In the genomic region with DNA sequence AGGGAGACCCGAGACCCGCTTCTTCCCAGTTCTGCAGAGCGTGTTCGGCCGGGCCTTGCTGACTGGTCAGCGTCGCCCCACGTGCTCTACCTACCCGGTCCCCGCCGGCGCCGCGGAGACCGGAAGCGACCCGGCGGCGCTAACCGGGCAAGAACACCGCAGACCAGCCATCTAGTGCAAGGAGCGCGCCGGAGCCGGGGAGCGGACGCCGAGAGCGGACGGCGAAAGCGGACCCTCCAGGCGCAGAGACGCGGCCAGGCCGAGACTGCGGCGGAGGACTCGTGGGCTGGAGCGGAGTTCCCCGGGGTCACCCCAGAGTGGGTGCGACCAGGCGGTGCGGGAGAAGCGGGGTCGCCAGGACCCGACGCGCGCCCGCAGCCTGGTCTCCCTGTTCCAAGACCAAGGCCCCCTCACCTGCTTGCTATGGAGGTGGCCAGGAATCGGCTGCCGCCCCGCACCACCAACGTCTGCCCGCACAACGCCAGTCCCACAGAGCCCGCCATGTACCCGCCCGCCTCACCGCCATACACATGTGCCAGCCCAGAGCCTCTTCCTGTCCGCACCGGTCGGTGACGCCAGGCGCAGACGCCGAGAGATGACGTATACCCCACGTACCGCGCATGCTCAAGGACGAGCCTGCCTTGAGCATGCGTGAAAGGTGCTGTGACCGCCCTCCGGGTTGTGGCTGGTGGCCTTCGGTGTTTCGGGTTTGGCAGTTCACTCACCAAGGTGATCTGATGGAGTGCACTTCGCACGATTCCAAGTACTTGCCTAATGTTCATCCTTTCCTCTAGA, we compare ENCODE assay signal across 1 cellular context.
TF ChIP-seq lines count a peak whose summit lies in the region.

A gene with protein sequence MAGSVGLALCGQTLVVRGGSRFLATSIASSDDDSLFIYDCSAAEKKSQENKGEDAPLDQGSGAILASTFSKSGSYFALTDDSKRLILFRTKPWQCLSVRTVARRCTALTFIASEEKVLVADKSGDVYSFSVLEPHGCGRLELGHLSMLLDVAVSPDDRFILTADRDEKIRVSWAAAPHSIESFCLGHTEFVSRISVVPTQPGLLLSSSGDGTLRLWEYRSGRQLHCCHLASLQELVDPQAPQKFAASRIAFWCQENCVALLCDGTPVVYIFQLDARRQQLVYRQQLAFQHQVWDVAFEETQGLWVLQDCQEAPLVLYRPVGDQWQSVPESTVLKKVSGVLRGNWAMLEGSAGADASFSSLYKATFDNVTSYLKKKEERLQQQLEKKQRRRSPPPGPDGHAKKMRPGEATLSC (minus strand): TSS at position 547 of the 795 bp plus-strand sequence. CDS start 44 bp downstream, at position 503.

TF ChIP-seq in HepG2, 621 proteins besides CTCF, POLR2A, EP300 and RAD21 (continued from another document and continues in another):
- TF ChIP-seq ZBTB38 (CRISPR knock-in tag; IDR thresholded peaks at IDR 0.05) = peak; percentile 79
- peak; percentile 89 for TF ChIP-seq ZNF782 (CRISPR knock-in tag; IDR thresholded peaks at IDR 0.05; ENCODE audit: borderline replicate concordance)
- no peak for TF ChIP-seq NFIB (CRISPR knock-in tag; IDR thresholded peaks at IDR 0.05; ENCODE audit: borderline replicate concordance)
- no peak; the same call in 1 of the 2 replicates for TF ChIP-seq CHD2 (IDR thresholded peaks at IDR 0.05; ENCODE audit: low read depth, low read length)
- TF ChIP-seq ZNF768 (CRISPR knock-in tag; IDR thresholded peaks at IDR 0.05) = peak; percentile 53
- no peak for TF ChIP-seq ZFAT (CRISPR knock-in tag; conservative IDR thresholded peaks at IDR 0.05)
- TF ChIP-seq U2AF1 (optimal IDR thresholded peaks at IDR 0.05; ENCODE audit: low read depth, low read length) = peak; percentile 30
- TF ChIP-seq, protein P1, sequence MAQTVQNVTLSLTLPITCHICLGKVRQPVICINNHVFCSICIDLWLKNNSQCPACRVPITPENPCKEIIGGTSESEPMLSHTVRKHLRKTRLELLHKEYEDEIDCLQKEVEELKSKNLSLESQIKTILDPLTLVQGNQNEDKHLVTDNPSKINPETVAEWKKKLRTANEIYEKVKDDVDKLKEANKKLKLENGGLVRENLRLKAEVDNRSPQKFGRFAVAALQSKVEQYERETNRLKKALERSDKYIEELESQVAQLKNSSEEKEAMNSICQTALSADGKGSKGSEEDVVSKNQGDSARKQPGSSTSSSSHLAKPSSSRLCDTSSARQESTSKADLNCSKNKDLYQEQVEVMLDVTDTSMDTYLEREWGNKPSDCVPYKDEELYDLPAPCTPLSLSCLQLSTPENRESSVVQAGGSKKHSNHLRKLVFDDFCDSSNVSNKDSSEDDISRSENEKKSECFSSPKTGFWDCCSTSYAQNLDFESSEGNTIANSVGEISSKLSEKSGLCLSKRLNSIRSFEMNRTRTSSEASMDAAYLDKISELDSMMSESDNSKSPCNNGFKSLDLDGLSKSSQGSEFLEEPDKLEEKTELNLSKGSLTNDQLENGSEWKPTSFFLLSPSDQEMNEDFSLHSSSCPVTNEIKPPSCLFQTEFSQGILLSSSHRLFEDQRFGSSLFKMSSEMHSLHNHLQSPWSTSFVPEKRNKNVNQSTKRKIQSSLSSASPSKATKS (CRISPR knock-in tag; IDR thresholded peaks at IDR 0.05) = 0 out of 2 replicates have a peak, but pooled peaks have one; percentile 45
- 0 out of 2 replicates have a peak, but pooled peaks have one; percentile 77 for TF ChIP-seq DNMT1 (CRISPR knock-in tag; IDR thresholded peaks at IDR 0.05)
- 0 out of 2 replicates have a peak, but pooled peaks have one; percentile 54 for TF ChIP-seq ZNF670 (CRISPR knock-in tag; IDR thresholded peaks at IDR 0.05; ENCODE audit: borderline replicate concordance)
- TF ChIP-seq, protein P2, sequence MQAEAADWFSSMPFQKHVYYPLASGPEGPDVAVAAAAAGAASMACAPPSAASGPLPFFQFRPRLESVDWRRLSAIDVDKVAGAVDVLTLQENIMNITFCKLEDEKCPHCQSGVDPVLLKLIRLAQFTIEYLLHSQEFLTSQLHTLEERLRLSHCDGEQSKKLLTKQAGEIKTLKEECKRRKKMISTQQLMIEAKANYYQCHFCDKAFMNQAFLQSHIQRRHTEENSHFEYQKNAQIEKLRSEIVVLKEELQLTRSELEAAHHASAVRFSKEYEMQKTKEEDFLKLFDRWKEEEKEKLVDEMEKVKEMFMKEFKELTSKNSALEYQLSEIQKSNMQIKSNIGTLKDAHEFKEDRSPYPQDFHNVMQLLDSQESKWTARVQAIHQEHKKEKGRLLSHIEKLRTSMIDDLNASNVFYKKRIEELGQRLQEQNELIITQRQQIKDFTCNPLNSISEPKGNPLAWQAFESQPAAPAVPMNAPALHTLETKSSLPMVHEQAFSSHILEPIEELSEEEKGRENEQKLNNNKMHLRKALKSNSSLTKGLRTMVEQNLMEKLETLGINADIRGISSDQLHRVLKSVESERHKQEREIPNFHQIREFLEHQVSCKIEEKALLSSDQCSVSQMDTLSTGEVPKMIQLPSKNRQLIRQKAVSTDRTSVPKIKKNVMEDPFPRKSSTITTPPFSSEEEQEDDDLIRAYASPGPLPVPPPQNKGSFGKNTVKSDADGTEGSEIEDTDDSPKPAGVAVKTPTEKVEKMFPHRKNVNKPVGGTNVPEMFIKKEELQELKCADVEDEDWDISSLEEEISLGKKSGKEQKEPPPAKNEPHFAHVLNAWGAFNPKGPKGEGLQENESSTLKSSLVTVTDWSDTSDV (CRISPR knock-in tag; IDR thresholded peaks at IDR 0.05) = 0 out of 2 replicates have a peak, but pooled peaks have one; percentile 67
- TF ChIP-seq SAP130 (CRISPR knock-in tag; IDR thresholded peaks at IDR 0.05; ENCODE audit: low read depth) = peak; percentile 99
- 0 out of 2 replicates have a peak, but pooled peaks have one; percentile 15 for TF ChIP-seq ESRRA (CRISPR knock-in tag; IDR thresholded peaks at IDR 0.05; ENCODE audit: low read depth)
- no peak for TF ChIP-seq ZNF12 (CRISPR knock-in tag; IDR thresholded peaks at IDR 0.05)
- TF ChIP-seq POLR2AphosphoS5 (IDR thresholded peaks at IDR 0.05; ENCODE audit: low read depth, low read length) = peak; percentile 99
- TF ChIP-seq, protein P3, sequence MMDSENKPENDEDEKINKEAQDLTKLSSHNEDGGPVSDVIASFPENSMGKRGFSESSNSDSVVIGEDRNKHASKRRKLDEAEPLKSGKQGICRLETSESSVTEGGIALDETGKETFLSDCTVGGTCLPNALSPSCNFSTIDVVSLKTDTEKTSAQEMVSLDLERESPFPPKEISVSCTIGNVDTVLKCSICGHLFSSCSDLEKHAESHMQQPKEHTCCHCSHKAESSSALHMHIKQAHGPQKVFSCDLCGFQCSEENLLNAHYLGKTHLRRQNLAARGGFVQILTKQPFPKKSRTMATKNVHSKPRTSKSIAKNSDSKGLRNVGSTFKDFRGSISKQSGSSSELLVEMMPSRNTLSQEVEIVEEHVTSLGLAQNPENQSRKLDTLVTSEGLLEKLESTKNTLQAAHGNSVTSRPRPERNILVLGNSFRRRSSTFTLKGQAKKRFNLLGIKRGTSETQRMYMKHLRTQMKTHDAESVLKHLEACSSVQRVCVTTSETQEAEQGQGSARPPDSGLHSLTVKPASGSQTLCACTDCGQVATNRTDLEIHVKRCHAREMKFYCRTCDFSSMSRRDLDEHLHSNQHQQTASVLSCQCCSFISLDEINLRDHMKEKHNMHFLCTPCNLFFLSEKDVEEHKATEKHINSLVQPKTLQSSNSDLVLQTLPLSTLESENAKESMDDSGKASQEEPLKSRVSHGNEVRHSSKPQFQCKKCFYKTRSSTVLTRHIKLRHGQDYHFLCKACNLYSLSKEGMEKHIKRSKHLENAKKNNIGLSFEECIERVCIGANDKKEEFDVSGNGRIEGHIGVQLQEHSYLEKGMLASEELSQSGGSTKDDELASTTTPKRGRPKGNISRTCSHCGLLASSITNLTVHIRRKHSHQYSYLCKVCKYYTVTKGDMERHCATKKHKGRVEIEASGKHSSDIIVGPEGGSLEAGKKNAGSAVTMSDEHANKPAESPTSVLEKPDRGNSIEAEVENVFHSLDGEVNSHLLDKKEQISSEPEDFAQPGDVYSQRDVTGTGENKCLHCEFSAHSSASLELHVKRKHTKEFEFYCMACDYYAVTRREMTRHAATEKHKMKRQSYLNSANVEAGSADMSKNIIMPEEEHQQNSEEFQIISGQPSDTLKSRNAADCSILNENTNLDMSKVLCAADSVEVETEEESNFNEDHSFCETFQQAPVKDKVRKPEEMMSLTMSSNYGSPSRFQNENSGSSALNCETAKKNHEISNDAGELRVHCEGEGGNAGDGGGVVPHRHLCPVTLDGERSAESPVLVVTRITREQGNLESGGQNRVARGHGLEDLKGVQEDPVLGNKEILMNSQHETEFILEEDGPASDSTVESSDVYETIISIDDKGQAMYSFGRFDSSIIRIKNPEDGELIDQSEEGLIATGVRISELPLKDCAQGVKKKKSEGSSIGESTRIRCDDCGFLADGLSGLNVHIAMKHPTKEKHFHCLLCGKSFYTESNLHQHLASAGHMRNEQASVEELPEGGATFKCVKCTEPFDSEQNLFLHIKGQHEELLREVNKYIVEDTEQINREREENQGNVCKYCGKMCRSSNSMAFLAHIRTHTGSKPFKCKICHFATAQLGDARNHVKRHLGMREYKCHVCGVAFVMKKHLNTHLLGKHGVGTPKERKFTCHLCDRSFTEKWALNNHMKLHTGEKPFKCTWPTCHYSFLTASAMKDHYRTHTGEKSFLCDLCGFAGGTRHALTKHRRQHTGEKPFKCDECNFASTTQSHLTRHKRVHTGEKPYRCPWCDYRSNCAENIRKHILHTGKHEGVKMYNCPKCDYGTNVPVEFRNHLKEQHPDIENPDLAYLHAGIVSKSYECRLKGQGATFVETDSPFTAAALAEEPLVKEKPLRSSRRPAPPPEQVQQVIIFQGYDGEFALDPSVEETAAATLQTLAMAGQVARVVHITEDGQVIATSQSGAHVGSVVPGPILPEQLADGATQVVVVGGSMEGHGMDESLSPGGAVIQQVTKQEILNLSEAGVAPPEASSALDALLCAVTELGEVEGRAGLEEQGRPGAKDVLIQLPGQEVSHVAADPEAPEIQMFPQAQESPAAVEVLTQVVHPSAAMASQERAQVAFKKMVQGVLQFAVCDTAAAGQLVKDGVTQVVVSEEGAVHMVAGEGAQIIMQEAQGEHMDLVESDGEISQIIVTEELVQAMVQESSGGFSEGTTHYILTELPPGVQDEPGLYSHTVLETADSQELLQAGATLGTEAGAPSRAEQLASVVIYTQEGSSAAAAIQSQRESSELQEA (CRISPR knock-in tag; IDR thresholded peaks at IDR 0.05; ENCODE audit: not compliant biosample characterization) = peak; percentile 85
- TF ChIP-seq ZNF564 (CRISPR knock-in tag; IDR thresholded peaks at IDR 0.05) = peak; percentile 78; the same call in 1 of the 2 replicates
- TF ChIP-seq ZZZ3 (CRISPR knock-in tag; IDR thresholded peaks at IDR 0.05; ENCODE audit: borderline replicate concordance) = no peak
- TF ChIP-seq, protein P4, sequence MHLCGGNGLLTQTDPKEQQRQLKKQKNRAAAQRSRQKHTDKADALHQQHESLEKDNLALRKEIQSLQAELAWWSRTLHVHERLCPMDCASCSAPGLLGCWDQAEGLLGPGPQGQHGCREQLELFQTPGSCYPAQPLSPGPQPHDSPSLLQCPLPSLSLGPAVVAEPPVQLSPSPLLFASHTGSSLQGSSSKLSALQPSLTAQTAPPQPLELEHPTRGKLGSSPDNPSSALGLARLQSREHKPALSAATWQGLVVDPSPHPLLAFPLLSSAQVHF (CRISPR knock-in tag; IDR thresholded peaks at IDR 0.05) = 0 out of 2 replicates have a peak, but pooled peaks have one; percentile 64
- TF ChIP-seq HHEX (CRISPR knock-in tag; IDR thresholded peaks at IDR 0.05) = no peak
- TF ChIP-seq, protein P5, sequence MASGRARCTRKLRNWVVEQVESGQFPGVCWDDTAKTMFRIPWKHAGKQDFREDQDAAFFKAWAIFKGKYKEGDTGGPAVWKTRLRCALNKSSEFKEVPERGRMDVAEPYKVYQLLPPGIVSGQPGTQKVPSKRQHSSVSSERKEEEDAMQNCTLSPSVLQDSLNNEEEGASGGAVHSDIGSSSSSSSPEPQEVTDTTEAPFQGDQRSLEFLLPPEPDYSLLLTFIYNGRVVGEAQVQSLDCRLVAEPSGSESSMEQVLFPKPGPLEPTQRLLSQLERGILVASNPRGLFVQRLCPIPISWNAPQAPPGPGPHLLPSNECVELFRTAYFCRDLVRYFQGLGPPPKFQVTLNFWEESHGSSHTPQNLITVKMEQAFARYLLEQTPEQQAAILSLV (CRISPR knock-in tag; IDR thresholded peaks at IDR 0.05; ENCODE audit: borderline replicate concordance) = peak; percentile 62; the same call in 1 of the 2 replicates
- TF ChIP-seq, protein P6, sequence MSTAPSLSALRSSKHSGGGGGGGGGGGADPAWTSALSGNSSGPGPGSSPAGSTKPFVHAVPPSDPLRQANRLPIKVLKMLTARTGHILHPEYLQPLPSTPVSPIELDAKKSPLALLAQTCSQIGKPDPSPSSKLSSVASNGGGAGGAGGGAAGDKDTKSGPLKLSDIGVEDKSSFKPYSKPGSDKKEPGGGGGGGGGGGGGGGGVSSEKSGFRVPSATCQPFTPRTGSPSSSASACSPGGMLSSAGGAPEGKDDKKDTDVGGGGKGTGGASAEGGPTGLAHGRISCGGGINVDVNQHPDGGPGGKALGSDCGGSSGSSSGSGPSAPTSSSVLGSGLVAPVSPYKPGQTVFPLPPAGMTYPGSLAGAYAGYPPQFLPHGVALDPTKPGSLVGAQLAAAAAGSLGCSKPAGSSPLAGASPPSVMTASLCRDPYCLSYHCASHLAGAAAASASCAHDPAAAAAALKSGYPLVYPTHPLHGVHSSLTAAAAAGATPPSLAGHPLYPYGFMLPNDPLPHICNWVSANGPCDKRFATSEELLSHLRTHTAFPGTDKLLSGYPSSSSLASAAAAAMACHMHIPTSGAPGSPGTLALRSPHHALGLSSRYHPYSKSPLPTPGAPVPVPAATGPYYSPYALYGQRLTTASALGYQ (CRISPR knock-in tag; IDR thresholded peaks at IDR 0.05) = peak; percentile 18; the same call in 1 of the 2 replicates
- no peak for TF ChIP-seq TEAD3 (CRISPR knock-in tag; optimal IDR thresholded peaks at IDR 0.05; ENCODE audit: borderline replicate concordance)
- TF ChIP-seq POLR2G (IDR thresholded peaks at IDR 0.05; ENCODE audit: low read depth, low read length) = peak; percentile 91
- peak; percentile 70; the same call in 1 of the 2 replicates for TF ChIP-seq MIER3 (CRISPR knock-in tag; IDR thresholded peaks at IDR 0.05; ENCODE audit: borderline replicate concordance)
- TF ChIP-seq DMAP1 (CRISPR knock-in tag; IDR thresholded peaks at IDR 0.05) = peak; percentile 96
- TF ChIP-seq RXRB (CRISPR knock-in tag; IDR thresholded peaks at IDR 0.05; ENCODE audit: borderline replicate concordance) = peak; percentile 60
- TF ChIP-seq ZFY (CRISPR knock-in tag; IDR thresholded peaks at IDR 0.05) = peak; percentile 68
- no peak for TF ChIP-seq ZBTB8A (CRISPR knock-in tag; IDR thresholded peaks at IDR 0.05; ENCODE audit: borderline replicate concordance, low read depth)
- peak; percentile 98 for TF ChIP-seq RBM39 (IDR thresholded peaks at IDR 0.05; ENCODE audit: low read depth, low read length, poor library complexity, severe bottlenecking)
- peak; percentile 33 for TF ChIP-seq ISL2 (CRISPR knock-in tag; IDR thresholded peaks at IDR 0.05)
- TF ChIP-seq ADNP (CRISPR knock-in tag; IDR thresholded peaks at IDR 0.05) = no peak
- TF ChIP-seq, protein P7, sequence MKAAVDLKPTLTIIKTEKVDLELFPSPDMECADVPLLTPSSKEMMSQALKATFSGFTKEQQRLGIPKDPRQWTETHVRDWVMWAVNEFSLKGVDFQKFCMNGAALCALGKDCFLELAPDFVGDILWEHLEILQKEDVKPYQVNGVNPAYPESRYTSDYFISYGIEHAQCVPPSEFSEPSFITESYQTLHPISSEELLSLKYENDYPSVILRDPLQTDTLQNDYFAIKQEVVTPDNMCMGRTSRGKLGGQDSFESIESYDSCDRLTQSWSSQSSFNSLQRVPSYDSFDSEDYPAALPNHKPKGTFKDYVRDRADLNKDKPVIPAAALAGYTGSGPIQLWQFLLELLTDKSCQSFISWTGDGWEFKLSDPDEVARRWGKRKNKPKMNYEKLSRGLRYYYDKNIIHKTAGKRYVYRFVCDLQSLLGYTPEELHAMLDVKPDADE (CRISPR knock-in tag; IDR thresholded peaks at IDR 0.05) = peak; percentile 54; the same call in 1 of the 2 replicates
- peak; percentile 100 for TF ChIP-seq MXD4 (CRISPR knock-in tag; IDR thresholded peaks at IDR 0.05)
- peak; percentile 99 for TF ChIP-seq HDAC1 (CRISPR knock-in tag; IDR thresholded peaks at IDR 0.05)
- peak; percentile 72; the same call in 1 of the 2 replicates for TF ChIP-seq ZNF607 (CRISPR knock-in tag; IDR thresholded peaks at IDR 0.05; ENCODE audit: borderline replicate concordance)
